ENCODE assay signal across 8 cellular contexts in the genomic region with DNA sequence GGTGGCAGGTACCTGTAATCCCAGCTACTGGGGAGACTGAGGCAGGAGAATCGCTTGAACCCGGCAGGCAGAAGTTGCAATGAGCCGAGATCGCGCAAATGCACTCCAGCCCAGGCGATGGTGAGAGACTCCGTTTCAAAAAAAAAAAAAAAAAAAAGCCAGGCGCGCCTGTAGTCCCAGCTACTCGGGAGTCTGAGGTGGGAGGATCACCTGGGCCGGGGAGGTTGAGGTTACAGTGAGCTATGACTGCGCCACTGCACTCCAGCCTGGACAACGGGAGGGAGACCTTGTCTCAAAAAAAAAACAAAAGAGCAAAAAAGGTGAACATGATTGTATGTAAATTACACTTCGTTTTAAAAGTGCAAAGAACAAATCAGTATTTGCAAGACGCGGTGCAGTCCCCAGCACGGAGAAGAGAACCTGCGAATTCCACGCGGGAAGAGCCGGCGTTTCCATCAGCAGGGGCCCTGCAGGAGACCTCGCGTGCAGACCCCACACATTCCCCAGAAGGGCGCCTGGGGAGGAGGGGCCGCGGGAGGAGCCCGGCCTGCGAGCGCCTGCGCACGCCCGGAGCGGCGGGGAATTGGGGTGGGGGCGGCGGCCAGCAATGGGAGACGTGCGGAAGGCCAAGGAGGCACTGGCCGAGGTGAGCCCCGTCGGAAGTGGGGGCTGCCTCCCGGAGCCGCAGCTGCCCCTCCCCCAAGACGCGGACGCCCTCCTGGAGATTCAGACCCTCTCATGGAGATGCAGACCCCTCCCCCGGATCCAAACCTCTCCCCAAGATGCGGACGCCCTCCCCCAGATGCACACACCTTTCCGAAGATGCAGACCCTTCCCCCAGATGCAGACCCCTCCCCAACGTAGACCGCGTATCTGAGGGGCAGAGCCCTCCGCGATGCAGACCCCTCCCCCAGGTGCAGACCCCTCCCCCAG. TPM values are rescaled to one million over a fixed set of nuclear protein-coding genes. Genes with fewer than 3 reads are reported as not detected.
DNase-seq lines count a peak whose midpoint lies in the region; ATAC-seq lines count a peak whose summit lies in the region.

No MANE protein-coding gene starts in this region.

- H3K9me3 Mint-ChIP-seq in activated T-cell treated with anti-CD3 and anti-CD28 coated beads, Interleukin-2, amount 50 U/mL, for 72 hours = no peaks in the 10 kb centered on the region

- H3K27ac Mint-ChIP-seq in activated T-cell treated with anti-CD3 and anti-CD28 coated beads, Interleukin-2, amount 50 U/mL, for 72 hours = no peak overlapping the region

- peaks cover 19% of the 10 kb centered on the region for H3K27me3 Mint-ChIP-seq in activated T-cell treated with anti-CD3 and anti-CD28 coated beads, Interleukin-2, amount 50 U/mL, for 72 hours (ENCODE audit: low read depth)

- peaks cover 64% of the 10 kb centered on the region for H3K4me1 Mint-ChIP-seq in activated T-cell treated with anti-CD3 and anti-CD28 coated beads, Interleukin-2, amount 50 U/mL, for 72 hours (ENCODE audit: low read depth)

- intact Hi-C loops in left ventricle myocardium superior (cut with micrococcal nuclease) = no loop called here

- H3K4me3 ChIP-seq in skeletal muscle cell (ENCODE audit: low read depth, low read length) = peak overlapping the region; percentile 57

- DNase-seq in ELF-1 (ENCODE audit: low read depth, low spot score) (peak; percentile 91), NCI-H1092 treated with DMSO at 0.1 percent for 48 hours (lab: John Stamatoyannopoulos, UW) (peak; percentile 77), left ventricle myocardium superior (peak; percentile 55), skeletal muscle cell (ENCODE audit: low read depth) (no peak), NCI-H524 treated with DMSO at 0.1 percent for 48 hours (lab: John Stamatoyannopoulos, UW) (no peak), NCI-H510A treated with DMSO at 0.1 percent for 48 hours (lab: John Stamatoyannopoulos, UW) (no peak)
- peak; percentile 11 to 19 for DNase-seq in activated T-cell treated with anti-CD3 and anti-CD28 coated beads, Interleukin-2, amount 50 U/mL, for 72 hours

- peaks cover 0 to 2% of the 10 kb centered on the region in 2 donors for H3K36me3 Mint-ChIP-seq in activated T-cell treated with anti-CD3 and anti-CD28 coated beads, Interleukin-2, amount 50 U/mL, for 72 hours (ENCODE audit: insufficient read depth in 2 of 2)

- peak overlapping the region; percentile 85 to 89 for H3K4me3 Mint-ChIP-seq in activated T-cell treated with anti-CD3 and anti-CD28 coated beads, Interleukin-2, amount 50 U/mL, for 72 hours

- no peak for ATAC-seq in activated T-cell treated with anti-CD3 and anti-CD28 coated beads, Interleukin-2, amount 50 U/mL, for 72 hours (replicated peaks in 1 of 2)
- ATAC-seq in left ventricle myocardium superior = no peak
- ATAC-seq in GM21360 (IDR thresholded peaks at IDR 0.05; ENCODE audit: unreplicated experiment) = no peak

RNA-seq across cellular contexts. Expression of a gene that starts 16.7 kb away (rescaled TPM):
- 10 to 100 TPM; 77.9 to 84.4 TPM for total RNA-seq in activated T-cell treated with anti-CD3 and anti-CD28 coated beads, Interleukin-2, amount 50 U/mL, for 72 hours
- total RNA-seq in left ventricle myocardium superior = 186 TPM

Comparison
In these comparisons a context has a peak if more than half of its experiments do, and no peak if none do; other contexts are left out.
1. DNase-seq: peak in ELF-1 (single experiment), NCI-H1092 treated with DMSO at 0.1 percent for 48 hours (single experiment), activated T-cell treated with anti-CD3 and anti-CD28 coated beads, Interleukin-2, amount 50 U/mL, for 72 hours (2 of 2) and left ventricle myocardium superior (single experiment); none in skeletal muscle cell (single experiment), NCI-H524 treated with DMSO at 0.1 percent for 48 hours (single experiment) and NCI-H510A treated with DMSO at 0.1 percent for 48 hours (single experiment).